In the genomic region with DNA sequence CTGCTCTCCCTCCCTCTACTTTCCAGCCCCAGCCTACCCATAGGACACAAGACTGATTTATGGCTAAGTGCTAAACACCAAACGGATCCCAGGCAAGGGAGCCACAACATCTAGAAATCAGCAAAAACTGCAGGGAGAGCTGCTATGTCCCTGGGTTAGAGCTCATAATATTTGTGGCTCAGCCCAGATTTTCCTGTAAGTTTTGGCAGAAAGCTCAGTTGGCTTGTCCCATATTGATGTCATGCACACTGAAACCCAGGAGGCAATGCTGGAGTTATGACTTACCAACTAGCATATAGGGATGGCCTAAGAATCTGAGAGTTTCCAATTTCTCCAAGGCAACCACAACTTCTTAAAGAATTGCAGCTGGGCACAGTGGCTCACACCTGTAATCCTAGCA, we compare ENCODE assay signal across 16 cellular contexts. TPM values are rescaled to one million over a fixed set of nuclear protein-coding genes. Genes with fewer than 3 reads are reported as not detected.
A peak's percentile ranks its signal among the peaks of the same experiment; 100 is the strongest.
DNase-seq lines count a peak whose midpoint lies in the region; ATAC-seq and TF ChIP-seq lines count a peak whose summit lies in the region.
"Had no signal": no experiment of that assay in that cellular context is flagged by ENCODE, and none has a peak within 500 bp of the region (broad histone marks: within the 10 kb centered on the region; RNA-seq: fewer than 3 reads in every experiment).

No MANE protein-coding gene starts in this region.

- H3K36me3 ChIP-seq in left ventricle myocardium inferior = no peaks in the 10 kb centered on the region
- H3K36me3 ChIP-seq in parathyroid adenoma (ENCODE audit: control insufficient read depth, insufficient read depth, low read length) = no peaks in the 10 kb centered on the region
- H3K36me3 ChIP-seq in thoracic aorta = no peaks in the 10 kb centered on the region

- H3K79me2 ChIP-seq in parathyroid adenoma = peaks cover 23% of the 10 kb centered on the region

- peak overlapping the region; percentile 29 for H3K27ac ChIP-seq in left ventricle myocardium inferior (replicated peaks)
- peak overlapping the region; percentile 50 for H3K27ac ChIP-seq in parathyroid adenoma
- peak overlapping the region; percentile 13 to 23 for H3K27ac ChIP-seq in thoracic aorta
- H3K27ac ChIP-seq in caudate nucleus (ENCODE audit: low read depth, low read length) = no peak overlapping the region
- H3K27ac ChIP-seq: 22Rv1 had no signal

- H3K9me3 ChIP-seq in left ventricle myocardium inferior (replicated peaks) (peaks cover 14% of the 10 kb centered on the region), parathyroid adenoma (ENCODE audit: control insufficient read depth, low read length) (no peaks in the 10 kb centered on the region), thoracic aorta (no peaks in the 10 kb centered on the region)

- H3K4me1 ChIP-seq in left ventricle myocardium inferior (peaks cover 29% of the 10 kb centered on the region), parathyroid adenoma (peaks cover 19% of the 10 kb centered on the region), thoracic aorta (ENCODE audit: control insufficient read depth in 1 of 2, low read depth in 2 of 2) (peaks cover 4 to 18% of the 10 kb centered on the region in 2 donors)

- TF ChIP-seq CTCF in left ventricle myocardium inferior (IDR thresholded peaks at IDR 0.05; ENCODE audit: borderline replicate concordance) (no peak), parathyroid adenoma (IDR thresholded peaks at IDR 0.05) (no peak), thoracic aorta (IDR thresholded peaks at IDR 0.05) (no peak)

- DNase-seq in Right ventricle myocardium inferior (ENCODE audit: missing footprints) (no peak), cardiac septum (ENCODE audit: low spot score) (no peak), left ventricle myocardium inferior (no peak), thoracic aorta (ENCODE audit: low spot score) (no peak), SHP77 (lab: John Stamatoyannopoulos, UW) (no peak), EL (no peak), caudate nucleus (lab: John Stamatoyannopoulos, UW) (no peak)
- DNase-seq: CD8-positive, alpha-beta T cell; COR-L47; DMS153; DMS79 treated with DMSO at 0.1 percent for 48 hours; GDM1 had no signal

- H3K4me2 ChIP-seq in parathyroid adenoma (ENCODE audit: low read length) = no peak overlapping the region

- H3K27me3 ChIP-seq in left ventricle myocardium inferior (ENCODE audit: low read depth) = no peaks in the 10 kb centered on the region
- no peaks in the 10 kb centered on the region for H3K27me3 ChIP-seq in parathyroid adenoma (ENCODE audit: control insufficient read depth, insufficient read depth, low read length)
- H3K27me3 ChIP-seq in thoracic aorta (replicated peaks; ENCODE audit: insufficient read depth) = no peaks in the 10 kb centered on the region

- peak; percentile 30 for ATAC-seq in Right ventricle myocardium inferior
- ATAC-seq in thoracic aorta (ENCODE audit: insufficient number of reproducible peaks, low FRiP score, low read depth) = no peak
- ATAC-seq: CD8-positive, alpha-beta T cell had no signal

- intact Hi-C loops in Right ventricle myocardium inferior (cut with DNase I) (no loop called here), cardiac septum (cut with DNase I) (loop anchor here (5.0 kb wide), 1 partner anchor 46 kb away; no protein-coding TSS in a partner anchor), left ventricle myocardium inferior (cut with micrococcal nuclease) (no loop called here)

- no peak overlapping the region for H3K9ac ChIP-seq in parathyroid adenoma

- no peak overlapping the region for H3K4me3 ChIP-seq in left ventricle myocardium inferior
- H3K4me3 ChIP-seq in parathyroid adenoma (ENCODE audit: low read depth, low read length) = no peak overlapping the region
- no peak overlapping the region for H3K4me3 ChIP-seq in thoracic aorta

- no peak overlapping the region for H2AFZ ChIP-seq in parathyroid adenoma

RNA-seq across cellular contexts. Expression of gene MYOT, which starts 44.7 kb away (rescaled TPM):
- total RNA-seq in Right ventricle myocardium inferior = 22.4 TPM
- total RNA-seq in cardiac septum = 38.9 TPM
- total RNA-seq in left ventricle myocardium inferior = 29.6 TPM
- total RNA-seq in thoracic aorta = 10 to 100 TPM; 16.3 to 16.4 TPM
- total RNA-seq: A673; CD8-positive, alpha-beta T cell; H4 had no signal
